In genomic region chr12:122304924-122305323, GRCh38 we compare ENCODE assay signal across 1 cellular context.
TF ChIP-seq lines count a peak whose summit lies in the region.

No MANE protein-coding gene starts in this region.

TF ChIP-seq in SK-N-SH, 30 proteins besides CTCF, POLR2A, EP300 and RAD21 (continued from another document):
- TF ChIP-seq RFX5 (IDR thresholded peaks at IDR 0.05; ENCODE audit: low read length) = no peak
- no peak for TF ChIP-seq MAX (IDR thresholded peaks at IDR 0.05; ENCODE audit: low read depth)
- TF ChIP-seq USF2 (IDR thresholded peaks at IDR 0.05; ENCODE audit: borderline replicate concordance, low read depth, low read length) = no peak
- no peak for TF ChIP-seq SMC3 (IDR thresholded peaks at IDR 0.05; ENCODE audit: low read depth, low read length)
- TF ChIP-seq PBX3 (IDR thresholded peaks at IDR 0.05) = no peak
TF ChIP-seq in SK-N-SH: peak in this region for 0.
